12 cellular contexts compared by ENCODE assay signal in genomic region chr11:15911377-15912044, GRCh38.
DNase-seq lines count a peak whose midpoint lies in the region; ATAC-seq lines count a peak whose summit lies in the region.
"Had no signal": no experiment of that assay in that cellular context is flagged by ENCODE, and none has a peak within 500 bp of the region (broad histone marks: within the 10 kb centered on the region; RNA-seq: fewer than 3 reads in every experiment).

No MANE protein-coding gene starts in this region.

- no peak overlapping the region for H3K9ac ChIP-seq in trophoblast cell (ENCODE audit: low read length)

- ATAC-seq in Right ventricle myocardium inferior: peak; percentile 70

- peak overlapping the region; percentile 26 for H2BK12ac ChIP-seq in trophoblast cell (ENCODE audit: low read length)

- no peak overlapping the region for H4K12ac ChIP-seq in trophoblast cell (ENCODE audit: low read depth, low read length)

- WGBS in trophoblast cell (ENCODE audit: extremely low coverage, insufficient coverage, insufficient read length): no CpG with 5 or more reads among the region's 6 CpGs

- peak overlapping the region; percentile 10 for H3K14ac ChIP-seq in trophoblast cell (ENCODE audit: low read length)

- no peak overlapping the region for H3K4ac ChIP-seq in trophoblast cell (ENCODE audit: low read depth, low read length)

- no peak overlapping the region for H3K27ac ChIP-seq in trophoblast cell (ENCODE audit: low read depth, low read length)

- no peak overlapping the region for H2AK5ac ChIP-seq in trophoblast cell (ENCODE audit: low read length)

- H3K79me1 ChIP-seq in trophoblast cell (ENCODE audit: low read length): no peaks in the 10 kb centered on the region

- H2BK120ac ChIP-seq in trophoblast cell (ENCODE audit: insufficient read depth, low read length, poor library complexity): no peak overlapping the region

- DNase-seq in Daoy (ENCODE audit: low read depth) (peak; percentile 12), NCI-H524 (lab: John Stamatoyannopoulos, UW) (peak; percentile 58 to 86), Right ventricle myocardium inferior (ENCODE audit: missing footprints) (peak; percentile 82), trophoblast cell (no peak), NOMO-1 treated with dmso at 0.1 percent for 144 hours (lab: John Stamatoyannopoulos, UW; ENCODE audit: unreplicated experiment) (no peak), ureter (ENCODE audit: low spot score) (no peak), KBM-7 (no peak), SK-N-DZ (ENCODE audit: low spot score) (no peak)
- DNase-seq: CD4-positive, alpha-beta T cell; cerebellar nuclear complex; hippocampal formation; stimulated activated CD4-positive, alpha-beta T cell treated with anti-CD3 and anti-CD28 coated beads, Interleukin-2, amount 100 ng/mL, for 24 hours had no signal

- peaks cover 12 to 15% of the 10 kb centered on the region in 2 experiments for H3K4me1 ChIP-seq in trophoblast cell (ENCODE audit: control insufficient read depth in 1 of 2, insufficient read depth in 2 of 2, low read length in 2 of 2)

- no peak overlapping the region for H2AFZ ChIP-seq in trophoblast cell (ENCODE audit: insufficient read depth, low read length, poor library complexity)

- no peak overlapping the region for H2BK5ac ChIP-seq in trophoblast cell (ENCODE audit: low read depth, low read length, poor library complexity)

- no peaks in the 10 kb centered on the region for H3K27me3 ChIP-seq in trophoblast cell (ENCODE audit: insufficient read depth, low read length)

- H3K4me2 ChIP-seq in trophoblast cell (ENCODE audit: low read length): no peak overlapping the region

- H3K36me3 ChIP-seq in trophoblast cell (ENCODE audit: control insufficient read depth in 1 of 2, insufficient read depth in 2 of 2, low read length in 2 of 2): no peaks in the 10 kb centered on the region

- H3K9me3 ChIP-seq in trophoblast cell (ENCODE audit: insufficient read depth, low read depth, low read length): peaks cover 6% of the 10 kb centered on the region

- H3K23ac ChIP-seq in trophoblast cell (ENCODE audit: low read length): no peak overlapping the region

- intact Hi-C loops in Right ventricle myocardium inferior (cut with DNase I): no loop called here

- H3K4me3 ChIP-seq in trophoblast cell (ENCODE audit: low read depth, low read length): no peak overlapping the region

- H3K18ac ChIP-seq in trophoblast cell (ENCODE audit: low read length): no peak overlapping the region

- no peak overlapping the region for H4K91ac ChIP-seq in trophoblast cell (ENCODE audit: low read depth, low read length)

- no peaks in the 10 kb centered on the region for H3K79me2 ChIP-seq in trophoblast cell (ENCODE audit: control insufficient read depth, insufficient read depth, low read length, poor library complexity)

- no peak overlapping the region for H4K8ac ChIP-seq in trophoblast cell (ENCODE audit: low read depth, low read length)

- in situ Hi-C loops in KBM-7 (cut with MboI; ENCODE audit: low pct_unique_long_range_greater_than_20kb, low sequenced_read_pairs): no loop called here

Comparison
In these comparisons a context has a peak if more than half of its experiments do, and no peak if none do; other contexts are left out.
1. DNase-seq: peak in Daoy (single experiment), NCI-H524 (2 of 2) and Right ventricle myocardium inferior (single experiment); none in trophoblast cell (0 of 2), NOMO-1 treated with dmso at 0.1 percent for 144 hours (single experiment), ureter (single experiment), KBM-7 (single experiment) and SK-N-DZ (single experiment).